1 cellular context compared by ENCODE assay signal in the genomic region with DNA sequence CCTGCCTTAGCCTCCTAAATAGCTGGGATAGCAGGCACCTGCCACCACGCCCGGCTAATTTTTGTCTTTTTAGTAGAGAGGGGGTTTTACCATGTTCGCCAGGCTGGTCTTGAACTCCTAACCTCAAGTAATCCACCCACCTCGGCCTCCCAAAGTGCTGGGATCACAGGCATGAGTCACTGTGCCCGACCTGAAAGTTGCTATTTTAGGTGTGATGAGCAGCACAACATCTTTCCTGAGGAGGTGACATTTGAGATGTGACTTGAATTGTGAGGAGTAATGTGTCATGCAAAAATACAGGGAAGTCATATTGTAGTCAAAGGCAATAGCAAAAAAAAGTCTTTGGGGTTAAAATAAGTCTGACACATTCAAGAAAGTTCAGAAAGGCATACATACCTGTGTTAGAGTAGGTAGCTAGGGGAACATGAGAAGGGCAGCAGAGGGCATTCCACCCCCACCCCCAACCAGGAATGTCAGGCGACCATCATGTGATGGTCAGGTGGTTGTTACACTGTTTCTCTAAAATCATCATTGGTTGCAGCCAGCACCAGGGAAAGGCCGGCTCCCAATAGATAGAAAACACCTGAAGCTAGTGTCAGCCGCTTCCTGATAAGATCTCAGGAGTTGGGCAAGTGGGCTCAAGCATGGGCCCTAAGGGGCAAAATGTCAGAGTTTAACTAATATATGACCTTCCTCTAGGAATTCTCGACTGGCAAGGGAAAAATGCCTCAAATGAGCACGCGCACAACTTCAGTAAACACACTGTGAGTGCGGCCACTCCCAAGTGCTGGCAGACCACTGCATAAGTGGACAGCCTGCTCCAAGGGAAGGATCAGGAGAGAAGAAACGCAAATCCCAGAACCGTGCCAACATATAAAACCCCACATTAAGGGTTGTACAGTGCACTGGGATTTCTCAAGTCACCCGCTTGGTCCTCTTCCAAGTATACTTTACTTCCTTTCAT.
TF ChIP-seq lines count a peak whose summit lies in the region.

A gene with protein sequence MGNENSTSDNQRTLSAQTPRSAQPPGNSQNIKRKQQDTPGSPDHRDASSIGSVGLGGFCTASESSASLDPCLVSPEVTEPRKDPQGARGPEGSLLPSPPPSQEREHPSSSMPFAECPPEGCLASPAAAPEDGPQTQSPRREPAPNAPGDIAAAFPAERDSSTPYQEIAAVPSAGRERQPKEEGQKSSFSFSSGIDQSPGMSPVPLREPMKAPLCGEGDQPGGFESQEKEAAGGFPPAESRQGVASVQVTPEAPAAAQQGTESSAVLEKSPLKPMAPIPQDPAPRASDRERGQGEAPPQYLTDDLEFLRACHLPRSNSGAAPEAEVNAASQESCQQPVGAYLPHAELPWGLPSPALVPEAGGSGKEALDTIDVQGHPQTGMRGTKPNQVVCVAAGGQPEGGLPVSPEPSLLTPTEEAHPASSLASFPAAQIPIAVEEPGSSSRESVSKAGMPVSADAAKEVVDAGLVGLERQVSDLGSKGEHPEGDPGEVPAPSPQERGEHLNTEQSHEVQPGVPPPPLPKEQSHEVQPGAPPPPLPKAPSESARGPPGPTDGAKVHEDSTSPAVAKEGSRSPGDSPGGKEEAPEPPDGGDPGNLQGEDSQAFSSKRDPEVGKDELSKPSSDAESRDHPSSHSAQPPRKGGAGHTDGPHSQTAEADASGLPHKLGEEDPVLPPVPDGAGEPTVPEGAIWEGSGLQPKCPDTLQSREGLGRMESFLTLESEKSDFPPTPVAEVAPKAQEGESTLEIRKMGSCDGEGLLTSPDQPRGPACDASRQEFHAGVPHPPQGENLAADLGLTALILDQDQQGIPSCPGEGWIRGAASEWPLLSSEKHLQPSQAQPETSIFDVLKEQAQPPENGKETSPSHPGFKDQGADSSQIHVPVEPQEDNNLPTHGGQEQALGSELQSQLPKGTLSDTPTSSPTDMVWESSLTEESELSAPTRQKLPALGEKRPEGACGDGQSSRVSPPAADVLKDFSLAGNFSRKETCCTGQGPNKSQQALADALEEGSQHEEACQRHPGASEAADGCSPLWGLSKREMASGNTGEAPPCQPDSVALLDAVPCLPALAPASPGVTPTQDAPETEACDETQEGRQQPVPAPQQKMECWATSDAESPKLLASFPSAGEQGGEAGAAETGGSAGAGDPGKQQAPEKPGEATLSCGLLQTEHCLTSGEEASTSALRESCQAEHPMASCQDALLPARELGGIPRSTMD (N-terminal part only) (plus strand): TSS at position 803 of the 964 bp plus-strand sequence. CDS start 32,819 bp downstream, outside the sequence.

TF ChIP-seq in HCT116, 20 proteins besides CTCF, POLR2A, EP300 and RAD21 (continued from another document):
- TF ChIP-seq, protein P1, sequence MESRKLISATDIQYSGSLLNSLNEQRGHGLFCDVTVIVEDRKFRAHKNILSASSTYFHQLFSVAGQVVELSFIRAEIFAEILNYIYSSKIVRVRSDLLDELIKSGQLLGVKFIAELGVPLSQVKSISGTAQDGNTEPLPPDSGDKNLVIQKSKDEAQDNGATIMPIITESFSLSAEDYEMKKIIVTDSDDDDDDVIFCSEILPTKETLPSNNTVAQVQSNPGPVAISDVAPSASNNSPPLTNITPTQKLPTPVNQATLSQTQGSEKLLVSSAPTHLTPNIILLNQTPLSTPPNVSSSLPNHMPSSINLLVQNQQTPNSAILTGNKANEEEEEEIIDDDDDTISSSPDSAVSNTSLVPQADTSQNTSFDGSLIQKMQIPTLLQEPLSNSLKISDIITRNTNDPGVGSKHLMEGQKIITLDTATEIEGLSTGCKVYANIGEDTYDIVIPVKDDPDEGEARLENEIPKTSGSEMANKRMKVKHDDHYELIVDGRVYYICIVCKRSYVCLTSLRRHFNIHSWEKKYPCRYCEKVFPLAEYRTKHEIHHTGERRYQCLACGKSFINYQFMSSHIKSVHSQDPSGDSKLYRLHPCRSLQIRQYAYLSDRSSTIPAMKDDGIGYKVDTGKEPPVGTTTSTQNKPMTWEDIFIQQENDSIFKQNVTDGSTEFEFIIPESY (IDR thresholded peaks at IDR 0.05; ENCODE audit: extremely low read depth, insufficient replicate concordance, low read length): peak; percentile 39
- TF ChIP-seq ZFX (IDR thresholded peaks at IDR 0.05) (no peak), ELF1 (IDR thresholded peaks at IDR 0.05; ENCODE audit: borderline replicate concordance, low read depth) (no peak), POLR2AphosphoS5 (IDR thresholded peaks at IDR 0.05; ENCODE audit: low read depth, low read length) (no peak), CEBPB (IDR thresholded peaks at IDR 0.05; ENCODE audit: low read depth) (no peak), SP1 (IDR thresholded peaks at IDR 0.05; ENCODE audit: low read depth) (peak; percentile 40; the same call in 1 of the 2 replicates), TCF7L2 (IDR thresholded peaks at IDR 0.05; ENCODE audit: borderline replicate concordance, extremely low read depth, insufficient read depth, insufficient read length) (no peak), EZH2 (IDR thresholded peaks at IDR 0.05) (no peak), CBX3 (IDR thresholded peaks at IDR 0.05; ENCODE audit: low read depth) (peak; percentile 61; the same call in 1 of the 2 replicates), JUND (IDR thresholded peaks at IDR 0.05) (peak; percentile 74), YY1 (IDR thresholded peaks at IDR 0.05; ENCODE audit: extremely low read depth, insufficient replicate concordance, low read depth, low read length) (peak; percentile 34), EGR1 (IDR thresholded peaks at IDR 0.05; ENCODE audit: low read depth) (peak; percentile 78), ZNF274 (IDR thresholded peaks at IDR 0.05; ENCODE audit: low read depth, low read length) (no peak), SIN3A (IDR thresholded peaks at IDR 0.05; ENCODE audit: low read depth) (peak; percentile 44; the same call in 1 of the 2 replicates), SRF (IDR thresholded peaks at IDR 0.05; ENCODE audit: low read depth) (peak; percentile 61; the same call in 1 of the 2 replicates)
- TF ChIP-seq, protein P2, sequence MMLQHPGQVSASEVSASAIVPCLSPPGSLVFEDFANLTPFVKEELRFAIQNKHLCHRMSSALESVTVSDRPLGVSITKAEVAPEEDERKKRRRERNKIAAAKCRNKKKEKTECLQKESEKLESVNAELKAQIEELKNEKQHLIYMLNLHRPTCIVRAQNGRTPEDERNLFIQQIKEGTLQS (IDR thresholded peaks at IDR 0.05): no peak
- TF ChIP-seq, protein P3, sequence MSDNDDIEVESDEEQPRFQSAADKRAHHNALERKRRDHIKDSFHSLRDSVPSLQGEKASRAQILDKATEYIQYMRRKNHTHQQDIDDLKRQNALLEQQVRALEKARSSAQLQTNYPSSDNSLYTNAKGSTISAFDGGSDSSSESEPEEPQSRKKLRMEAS (IDR thresholded peaks at IDR 0.05): peak; percentile 20; the same call in 1 of the 2 replicates
- TF ChIP-seq, protein P4, sequence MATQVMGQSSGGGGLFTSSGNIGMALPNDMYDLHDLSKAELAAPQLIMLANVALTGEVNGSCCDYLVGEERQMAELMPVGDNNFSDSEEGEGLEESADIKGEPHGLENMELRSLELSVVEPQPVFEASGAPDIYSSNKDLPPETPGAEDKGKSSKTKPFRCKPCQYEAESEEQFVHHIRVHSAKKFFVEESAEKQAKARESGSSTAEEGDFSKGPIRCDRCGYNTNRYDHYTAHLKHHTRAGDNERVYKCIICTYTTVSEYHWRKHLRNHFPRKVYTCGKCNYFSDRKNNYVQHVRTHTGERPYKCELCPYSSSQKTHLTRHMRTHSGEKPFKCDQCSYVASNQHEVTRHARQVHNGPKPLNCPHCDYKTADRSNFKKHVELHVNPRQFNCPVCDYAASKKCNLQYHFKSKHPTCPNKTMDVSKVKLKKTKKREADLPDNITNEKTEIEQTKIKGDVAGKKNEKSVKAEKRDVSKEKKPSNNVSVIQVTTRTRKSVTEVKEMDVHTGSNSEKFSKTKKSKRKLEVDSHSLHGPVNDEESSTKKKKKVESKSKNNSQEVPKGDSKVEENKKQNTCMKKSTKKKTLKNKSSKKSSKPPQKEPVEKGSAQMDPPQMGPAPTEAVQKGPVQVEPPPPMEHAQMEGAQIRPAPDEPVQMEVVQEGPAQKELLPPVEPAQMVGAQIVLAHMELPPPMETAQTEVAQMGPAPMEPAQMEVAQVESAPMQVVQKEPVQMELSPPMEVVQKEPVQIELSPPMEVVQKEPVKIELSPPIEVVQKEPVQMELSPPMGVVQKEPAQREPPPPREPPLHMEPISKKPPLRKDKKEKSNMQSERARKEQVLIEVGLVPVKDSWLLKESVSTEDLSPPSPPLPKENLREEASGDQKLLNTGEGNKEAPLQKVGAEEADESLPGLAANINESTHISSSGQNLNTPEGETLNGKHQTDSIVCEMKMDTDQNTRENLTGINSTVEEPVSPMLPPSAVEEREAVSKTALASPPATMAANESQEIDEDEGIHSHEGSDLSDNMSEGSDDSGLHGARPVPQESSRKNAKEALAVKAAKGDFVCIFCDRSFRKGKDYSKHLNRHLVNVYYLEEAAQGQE (IDR thresholded peaks at IDR 0.05; ENCODE audit: low read depth): no peak
